In genomic region chr7:116978006-116978405, GRCh38 we compare ENCODE assay signal across 24 cellular contexts.
"Had no signal": no experiment of that assay in that cellular context is flagged by ENCODE, and none has a peak within 500 bp of the region (broad histone marks: within the 10 kb centered on the region; RNA-seq: fewer than 3 reads in every experiment).

No MANE protein-coding gene starts in this region.

- H2AFZ ChIP-seq: neural progenitor cell had no signal

- H3K4me1 ChIP-seq: left lung, prostate gland, right atrium auricular region, testis, uterus had no signal

- H3K9me3 ChIP-seq: left lung, prostate gland, right atrium auricular region, testis, tibial artery, upper lobe of left lung, uterus had no signal

- H3K36me3 ChIP-seq: left lung, neural progenitor cell, prostate gland, right atrium auricular region, upper lobe of left lung, uterus had no signal

- H3K27ac ChIP-seq: coronary artery, left lung, neural progenitor cell, prostate gland, right atrium auricular region, testis, tibial artery, upper lobe of left lung, uterus had no signal

- H3K36me3 Mint-ChIP-seq: stimulated activated effector memory CD8-positive, alpha-beta T cell treated with anti-CD3 and anti-CD28 coated beads, Interleukin-12 subunit alpha, Interleukin-12 subunit beta, amount 100 ng/mL, for 72 hours had no signal

- H3K9me3 Mint-ChIP-seq: naive thymus-derived CD4-positive, alpha-beta T cell; nephron; stimulated activated effector memory CD8-positive, alpha-beta T cell treated with anti-CD3 and anti-CD28 coated beads, Interleukin-12 subunit alpha, Interleukin-12 subunit beta, amount 100 ng/mL, for 72 hours had no signal

- ATAC-seq: left cardiac atrium; left lung; naive thymus-derived CD4-positive, alpha-beta T cell; sciatic nerve; stimulated activated effector memory CD8-positive, alpha-beta T cell treated with anti-CD3 and anti-CD28 coated beads, Interleukin-12 subunit alpha, Interleukin-12 subunit beta, amount 100 ng/mL, for 72 hours; stimulated activated naive CD8-positive, alpha-beta T cell treated with anti-CD3 and anti-CD28 coated beads, Interleukin-15, Interleukin-2, amounts not matched to agents 100 U/mL and 50 U/mL, for 24 hours had no signal

- H3K27me3 Mint-ChIP-seq: naive thymus-derived CD4-positive, alpha-beta T cell had no signal

- H3K4me1 Mint-ChIP-seq: nephron; stimulated activated effector memory CD8-positive, alpha-beta T cell treated with anti-CD3 and anti-CD28 coated beads, Interleukin-12 subunit alpha, Interleukin-12 subunit beta, amount 100 ng/mL, for 72 hours had no signal

- DNase-seq: dermis blood vessel endothelial cell; effector memory CD4-positive, alpha-beta T cell; hypothalamus; left cardiac atrium; left lung; mesenchymal stem cell; midbrain; naive thymus-derived CD4-positive, alpha-beta T cell; stimulated activated CD4-positive, alpha-beta T cell treated with anti-CD3 and anti-CD28 coated beads, Interleukin-2, amount 100 ng/mL, for 24 hours; stimulated activated CD4-positive, alpha-beta T cell treated with anti-CD3 and anti-CD28 coated beads, Interleukin-4, amount 100 ng/mL, for 24 hours; stimulated activated naive CD8-positive, alpha-beta T cell treated with anti-CD3 and anti-CD28 coated beads, Interleukin-15, Interleukin-2, amounts not matched to agents 100 U/mL and 50 U/mL, for 24 hours; substantia nigra; testis; tibial artery; uterus had no signal

- H3K27me3 ChIP-seq: left lung, neural progenitor cell, right atrium auricular region, testis, tibial artery, upper lobe of left lung, uterus had no signal

- H3K9ac ChIP-seq: neural progenitor cell had no signal

- H3K4me2 ChIP-seq: neural progenitor cell, smooth muscle cell had no signal

- H3K27ac Mint-ChIP-seq: nephron; neural progenitor cell; stimulated activated effector memory CD8-positive, alpha-beta T cell treated with anti-CD3 and anti-CD28 coated beads, Interleukin-12 subunit alpha, Interleukin-12 subunit beta, amount 100 ng/mL, for 72 hours had no signal

- H3K4me3 Mint-ChIP-seq: naive thymus-derived CD4-positive, alpha-beta T cell; nephron; neural progenitor cell; stimulated activated effector memory CD8-positive, alpha-beta T cell treated with anti-CD3 and anti-CD28 coated beads, Interleukin-12 subunit alpha, Interleukin-12 subunit beta, amount 100 ng/mL, for 72 hours had no signal

- H3K4me3 ChIP-seq: coronary artery, left lung, neural progenitor cell, prostate gland, right atrium auricular region, smooth muscle cell, testis, tibial artery, upper lobe of left lung, uterus had no signal
